Comparison of ENCODE assay signal across 8 cellular contexts in the genomic region with DNA sequence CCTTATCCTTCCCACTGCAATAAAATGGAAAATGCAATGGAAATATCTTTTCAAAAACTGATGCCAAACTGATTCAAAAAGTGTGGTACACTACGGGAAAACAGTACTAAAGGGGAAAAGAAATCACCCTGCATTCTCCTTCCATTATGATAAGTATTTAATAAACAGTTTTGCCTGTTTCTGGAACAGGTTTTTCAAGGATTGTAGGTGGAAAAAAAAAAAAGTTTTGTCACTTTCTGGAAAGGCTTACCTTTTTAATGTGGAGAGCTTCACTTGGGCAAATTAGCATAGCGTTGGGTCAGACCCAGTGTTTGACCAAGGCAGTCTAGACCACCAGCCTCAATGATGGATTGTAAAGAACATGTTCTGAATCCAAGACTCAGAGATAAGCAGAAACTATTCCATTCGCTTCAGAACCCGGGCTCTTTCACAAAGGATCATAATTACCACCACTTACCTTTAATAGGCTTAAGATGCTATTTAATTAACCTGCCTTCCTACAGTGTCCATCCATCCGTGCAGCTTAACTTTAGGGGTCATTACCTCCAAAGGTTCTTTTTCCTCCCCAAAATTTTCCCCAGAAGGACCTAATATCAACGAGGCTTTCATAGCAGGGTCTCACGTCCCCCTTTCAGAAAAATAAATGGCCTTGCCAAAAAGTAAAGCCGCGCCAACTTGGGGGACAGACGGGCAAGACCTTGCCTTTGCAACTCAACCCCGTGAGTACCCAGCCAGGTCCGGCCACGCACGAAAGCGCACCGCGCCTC. TPM values are rescaled to one million over a fixed set of nuclear protein-coding genes. Genes with fewer than 3 reads are reported as not detected.
DNase-seq lines count a peak whose midpoint lies in the region; ATAC-seq and TF ChIP-seq lines count a peak whose summit lies in the region.

No MANE protein-coding gene starts in this region.

- intact Hi-C loops in activated naive CD4-positive, alpha-beta T cell treated with anti-CD3 and anti-CD28 coated beads for 36 hours (cut with micrococcal nuclease): loop anchor here (1.0 to 10.0 kb wide), 8 partner anchors 71 to 1136 kb away; partner anchors contain the start of genes ARL6, CMSS1 and CPOX

- DNase-seq in activated naive CD4-positive, alpha-beta T cell treated with anti-CD3 and anti-CD28 coated beads for 36 hours: no peak
- no peak for DNase-seq in activated naive CD4-positive, alpha-beta T cell (lab: John Stamatoyannopoulos, UW)
- DNase-seq in activated naive CD8-positive, alpha-beta T cell treated with anti-CD3 and anti-CD28 coated beads for 36 hours: no peak
- DNase-seq in upper lobe of left lung (no peak), hypothalamus (lab: John Stamatoyannopoulos, UW) (no peak), activated gamma-delta T cell treated with Interleukin-2 at 50 U/mL for 16 hours (no peak), kidney glomerular epithelial cell (lab: John Stamatoyannopoulos, UW) (no peak)

- peaks cover 5 to 19% (median 9%) of the 10 kb centered on the region in 4 donors for H3K4me1 ChIP-seq in liver (ENCODE audit: control insufficient read depth in 4 of 4, insufficient read depth in 4 of 4, low read length in 3 of 4)
- peaks cover 7 to 27% (median 13%) of the 10 kb centered on the region in 4 donors for H3K4me1 ChIP-seq in upper lobe of left lung

- peak overlapping the region; percentile 83 for H3K4me3 Mint-ChIP-seq in activated naive CD4-positive, alpha-beta T cell treated with anti-CD3 and anti-CD28 coated beads for 36 hours
- H3K4me3 Mint-ChIP-seq in activated naive CD8-positive, alpha-beta T cell treated with anti-CD3 and anti-CD28 coated beads for 36 hours: peak overlapping the region; percentile 89

- TF ChIP-seq POLR2A in upper lobe of left lung (IDR thresholded peaks at IDR 0.05): no peak

- H3K27ac ChIP-seq in liver (ENCODE audit: low read depth in 1 of 2, low read length in 2 of 2) (no peak overlapping the region), upper lobe of left lung (peak overlapping the region in 3 of 4 donors; percentile 85 to 94 (median 87))

- H3K4me1 Mint-ChIP-seq in activated naive CD4-positive, alpha-beta T cell treated with anti-CD3 and anti-CD28 coated beads for 36 hours (ENCODE audit: low read depth): peaks cover 12% of the 10 kb centered on the region
- H3K4me1 Mint-ChIP-seq in activated naive CD8-positive, alpha-beta T cell treated with anti-CD3 and anti-CD28 coated beads for 36 hours: peaks cover 14% of the 10 kb centered on the region

- H3K9me3 ChIP-seq in liver (ENCODE audit: control insufficient read depth in 4 of 4, low read length in 3 of 4): no peaks in the 10 kb centered on the region
- H3K9me3 ChIP-seq in upper lobe of left lung: no peaks in the 10 kb centered on the region

- H3K27ac Mint-ChIP-seq in activated naive CD4-positive, alpha-beta T cell treated with anti-CD3 and anti-CD28 coated beads for 36 hours: no peak overlapping the region
- peak overlapping the region; percentile 51 for H3K27ac Mint-ChIP-seq in activated naive CD8-positive, alpha-beta T cell treated with anti-CD3 and anti-CD28 coated beads for 36 hours

- ATAC-seq in upper lobe of left lung (ENCODE audit: low FRiP score in 2 of 2): peak in 1 of 2 donors; percentile 0

- peak overlapping the region; percentile 42 to 51 for H3K9ac ChIP-seq in liver (ENCODE audit: low read depth in 1 of 2, low read length in 2 of 2)

- H3K36me3 Mint-ChIP-seq in activated naive CD4-positive, alpha-beta T cell treated with anti-CD3 and anti-CD28 coated beads for 36 hours (ENCODE audit: low read depth): no peaks in the 10 kb centered on the region
- H3K36me3 Mint-ChIP-seq in activated naive CD8-positive, alpha-beta T cell treated with anti-CD3 and anti-CD28 coated beads for 36 hours: no peaks in the 10 kb centered on the region

- CTCF ChIA-PET in activated naive CD4-positive, alpha-beta T cell treated with anti-CD3 and anti-CD28 coated beads for 36 hours (lab: Charles Lee): interaction anchor here (0.7 to 0.9 kb wide), 2 partner anchors 15 to 298 kb away, joined by 3 read pairs; no protein-coding TSS in a partner anchor

- TF ChIP-seq RAD21 in liver (IDR thresholded peaks at IDR 0.05): no peak

- WGBS in liver: 12% methylated on average over 17 of the region's 17 CpGs
- WGBS in upper lobe of left lung, 2 donors: 10 to 11% methylated on average over 17 of the region's 17 CpGs

- H3K27me3 ChIP-seq in liver (ENCODE audit: control insufficient read depth in 4 of 4, insufficient read depth in 4 of 4, low read length in 3 of 4): no peaks in the 10 kb centered on the region
- H3K27me3 ChIP-seq in upper lobe of left lung: no peaks in the 10 kb centered on the region

- TF ChIP-seq CTCF in liver (IDR thresholded peaks at IDR 0.05; ENCODE audit: low read depth, low read length, missing input control): no peak
- no peak for TF ChIP-seq CTCF in upper lobe of left lung (IDR thresholded peaks at IDR 0.05)

- peaks cover 2% of the 10 kb centered on the region for H3K27me3 Mint-ChIP-seq in activated naive CD4-positive, alpha-beta T cell treated with anti-CD3 and anti-CD28 coated beads for 36 hours (ENCODE audit: low read depth)
- H3K27me3 Mint-ChIP-seq in activated naive CD8-positive, alpha-beta T cell treated with anti-CD3 and anti-CD28 coated beads for 36 hours: no peaks in the 10 kb centered on the region

- H3K4me3 ChIP-seq in liver (ENCODE audit: low read depth in 1 of 3, low read length in 3 of 3): peak overlapping the region; percentile 80 to 97 (median 88)
- peak overlapping the region; percentile 79 to 99 (median 94) for H3K4me3 ChIP-seq in upper lobe of left lung

- no peaks in the 10 kb centered on the region for H3K9me3 Mint-ChIP-seq in activated naive CD4-positive, alpha-beta T cell treated with anti-CD3 and anti-CD28 coated beads for 36 hours
- no peaks in the 10 kb centered on the region for H3K9me3 Mint-ChIP-seq in activated naive CD8-positive, alpha-beta T cell treated with anti-CD3 and anti-CD28 coated beads for 36 hours

- no peaks in the 10 kb centered on the region for H3K36me3 ChIP-seq in liver (ENCODE audit: control insufficient read depth in 4 of 4, insufficient read depth in 3 of 4, low read depth in 1 of 4, low read length in 3 of 4)
- no peaks in the 10 kb centered on the region for H3K36me3 ChIP-seq in upper lobe of left lung

- no peak for TF ChIP-seq EP300 in upper lobe of left lung (IDR thresholded peaks at IDR 0.05)

TF ChIP-seq in liver, 16 proteins besides CTCF, POLR2A, EP300 and RAD21:
- TF ChIP-seq HNF4A (conservative IDR thresholded peaks at IDR 0.05): no peak
- TF ChIP-seq GABPA (IDR thresholded peaks at IDR 0.05 in 1 of 2, conservative IDR thresholded peaks at IDR 0.05 in 1 of 2): no peak
- no peak for TF ChIP-seq NR2F2 (IDR thresholded peaks at IDR 0.05)
- no peak for TF ChIP-seq TAF1 (conservative IDR thresholded peaks at IDR 0.05)
- TF ChIP-seq MAX (IDR thresholded peaks at IDR 0.05): no peak
- TF ChIP-seq EGR1 (IDR thresholded peaks at IDR 0.05; ENCODE audit: low read depth in 2 of 2): no peak

RNA-seq across cellular contexts. Expression of gene DCBLD2, which starts 1.0 kb away (rescaled TPM):
- 1 to 10 TPM; 1.3 to 2.1 TPM for total RNA-seq in activated naive CD4-positive, alpha-beta T cell treated with anti-CD3 and anti-CD28 coated beads for 36 hours
- 1 to 10 TPM; 2.0 to 2.1 TPM for total RNA-seq in activated naive CD8-positive, alpha-beta T cell treated with anti-CD3 and anti-CD28 coated beads for 36 hours
- total RNA-seq in liver (10 to 100 TPM; 12.7 to 14.7 TPM), upper lobe of left lung (10 to 100 TPM; 20.4 to 42.8 (median 27.8) TPM)
- polyA plus RNA-seq in liver: 1 to 10 TPM; 4.7 to 5.5 TPM

Comparison
In these comparisons a context has a peak if more than half of its experiments do, and no peak if none do; other contexts are left out.
1. H3K27ac ChIP-seq: peak in upper lobe of left lung (3 of 4); none in liver (0 of 2).
2. RNA of gene DCBLD2, which starts 1.0 kb away (total RNA-seq): 20.4 to 42.8 TPM in upper lobe of left lung and 12.7 to 14.7 TPM in liver; 1.3 to 2.1 TPM in activated naive CD4-positive, alpha-beta T cell treated with anti-CD3 and anti-CD28 coated beads for 36 hours and 2.0 to 2.1 TPM in activated naive CD8-positive, alpha-beta T cell treated with anti-CD3 and anti-CD28 coated beads for 36 hours; every median in the first group is over 4 times any median in the second.